Comparison of ENCODE assay signal across 13 cellular contexts in the genomic region with DNA sequence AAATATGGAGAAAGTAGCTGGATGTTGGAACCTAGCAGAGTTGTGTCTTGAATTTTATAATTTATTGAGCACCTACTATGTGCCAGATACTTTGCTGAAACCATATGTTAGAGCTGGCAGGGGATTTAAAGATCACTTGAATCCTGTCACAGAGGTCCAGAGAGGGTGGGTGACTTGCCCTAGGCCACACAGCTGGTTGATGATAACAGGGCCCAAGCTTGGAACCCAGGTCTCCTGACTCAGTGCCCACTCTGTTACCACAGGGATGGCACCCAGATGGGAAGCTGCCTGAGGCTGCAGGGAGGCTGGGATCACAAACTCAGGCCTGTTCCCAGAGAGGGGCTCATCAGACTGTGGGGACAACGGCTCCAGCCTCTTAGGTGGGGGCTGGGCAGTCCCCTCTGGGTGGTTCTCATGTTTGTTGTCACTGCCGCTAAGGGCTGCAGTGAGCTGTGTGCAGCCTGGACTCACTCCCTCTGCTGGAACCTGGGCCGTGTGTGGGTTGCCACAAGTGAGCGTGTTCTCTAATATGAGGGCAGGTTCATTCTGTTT. TPM values are rescaled to one million over a fixed set of nuclear protein-coding genes. Genes with fewer than 3 reads are reported as not detected.
"Had no signal": no experiment of that assay in that cellular context is flagged by ENCODE, and none has a peak within 500 bp of the region (broad histone marks: within the 10 kb centered on the region; RNA-seq: fewer than 3 reads in every experiment).

No MANE protein-coding gene starts in this region.

- H3K36me3 Mint-ChIP-seq: activated CD8-positive, alpha-beta memory T cell treated with anti-CD3 and anti-CD28 coated beads, Interleukin-2, amount 10 ng/mL, durations not matched to agents 7 days and 5 days; activated naive CD4-positive, alpha-beta T cell treated with anti-CD3 and anti-CD28 coated beads, Interleukin-2, amount 50 U/mL, for 72 hours had no signal

- ATAC-seq: activated CD4-positive, CD25-positive, alpha-beta regulatory T cell treated with anti-CD3 and anti-CD28 coated beads, Interleukin-2, amount 50 U/mL, for 24 hours had no signal

- DNase-seq: activated CD8-positive, alpha-beta memory T cell treated with anti-CD3 and anti-CD28 coated beads, Interleukin-2, amount 10 ng/mL, durations not matched to agents 7 days and 5 days; activated effector memory CD4-positive, alpha-beta T cell treated with anti-CD3 and anti-CD28 coated beads, Interleukin-2, amount 50 U/mL, for 16 hours; activated T-cell treated with anti-CD3 and anti-CD28 coated beads, Interleukin-2, amount 50 U/mL, for 24 hours; amniotic stem cell; glutamatergic neuron; left cardiac atrium had no signal

- H3K4me3 ChIP-seq: body of pancreas, esophagus muscularis mucosa, lung, pancreas had no signal

- H3K27me3 Mint-ChIP-seq: activated T-cell treated with anti-CD3 and anti-CD28 coated beads, Interleukin-2, amount 50 U/mL, for 24 hours had no signal

- H3K9me3 ChIP-seq: body of pancreas, esophagus muscularis mucosa, pancreas had no signal

- H3K27me3 ChIP-seq: body of pancreas, pancreas had no signal

- H3K27ac ChIP-seq: esophagus muscularis mucosa had no signal

- H3K9me3 Mint-ChIP-seq: activated naive CD4-positive, alpha-beta T cell treated with anti-CD3 and anti-CD28 coated beads, Interleukin-2, amount 50 U/mL, for 72 hours; activated T-cell treated with anti-CD3 and anti-CD28 coated beads, Interleukin-2, amount 50 U/mL, for 24 hours had no signal

- H3K27ac Mint-ChIP-seq: activated T-cell treated with anti-CD3 and anti-CD28 coated beads, Interleukin-2, amount 50 U/mL, for 24 hours had no signal

- H3K4me3 Mint-ChIP-seq: activated CD8-positive, alpha-beta memory T cell treated with anti-CD3 and anti-CD28 coated beads, Interleukin-2, amount 10 ng/mL, durations not matched to agents 7 days and 5 days; activated T-cell treated with anti-CD3 and anti-CD28 coated beads, Interleukin-2, amount 50 U/mL, for 24 hours had no signal

- H3K36me3 ChIP-seq: esophagus muscularis mucosa, pancreas had no signal

RNA-seq across cellular contexts. Expression of gene GOLGA7B, which starts 18.6 kb away (rescaled TPM):
- total RNA-seq: skeletal muscle tissue had no signal
